11 cellular contexts compared by ENCODE assay signal in the genomic region with DNA sequence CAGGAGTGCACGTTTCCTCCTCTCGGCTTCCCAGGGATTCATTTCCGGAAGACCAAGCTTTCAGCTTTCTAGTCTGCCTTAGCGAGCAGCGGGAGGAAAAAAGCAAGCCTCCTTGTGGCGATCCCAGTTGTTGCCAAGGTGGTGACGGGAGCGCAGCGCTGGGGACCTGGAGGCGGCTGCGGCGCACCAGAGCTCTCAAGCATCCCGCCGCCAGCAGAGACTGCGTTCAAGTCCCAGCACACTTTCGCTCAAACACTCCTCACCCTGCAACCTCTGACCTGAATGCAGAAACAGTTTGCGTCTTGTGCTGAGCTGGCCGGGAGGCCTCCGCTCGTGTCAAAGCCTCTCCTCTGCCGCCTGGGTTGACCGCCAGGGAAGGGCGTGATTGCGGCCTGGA. TPM values are rescaled to one million over a fixed set of nuclear protein-coding genes. Genes with fewer than 3 reads are reported as not detected.
A peak's percentile ranks its signal among the peaks of the same experiment; 100 is the strongest.
DNase-seq lines count a peak whose midpoint lies in the region; TF ChIP-seq lines count a peak whose summit lies in the region.
"Had no signal": no experiment of that assay in that cellular context is flagged by ENCODE, and none has a peak within 500 bp of the region (broad histone marks: within the 10 kb centered on the region; RNA-seq: fewer than 3 reads in every experiment).

No MANE protein-coding gene starts in this region.

- H3K4me2 ChIP-seq in smooth muscle cell, result no peak overlapping the region
- no peak overlapping the region for H3K4me2 ChIP-seq in Karpas-422 (ENCODE audit: low read depth, low read length, poor library complexity, severe bottlenecking)

- H3K4me1 ChIP-seq in smooth muscle cell (ENCODE audit: low read depth) (peaks cover 4% of the 10 kb centered on the region), Karpas-422 (ENCODE audit: low read length) (no peaks in the 10 kb centered on the region)

- H3K9ac ChIP-seq in smooth muscle cell (ENCODE audit: low read depth), result no peak overlapping the region
- H3K9ac ChIP-seq in Karpas-422 (ENCODE audit: low read length), result no peak overlapping the region

- H3K9me2 ChIP-seq in Karpas-422 (replicated peaks; ENCODE audit: insufficient read depth, low read length), result no peaks in the 10 kb centered on the region

- H3K9me3 ChIP-seq in smooth muscle cell (replicated peaks; ENCODE audit: low read depth) (no peaks in the 10 kb centered on the region), Karpas-422 (ENCODE audit: low read length) (no peaks in the 10 kb centered on the region)

- no peaks in the 10 kb centered on the region for H4K20me1 ChIP-seq in smooth muscle cell (ENCODE audit: low read depth)
- H4K20me1 ChIP-seq in Karpas-422 (ENCODE audit: insufficient read depth, low read depth, low read length), result no peaks in the 10 kb centered on the region

- no peak overlapping the region for H2AFZ ChIP-seq in smooth muscle cell (ENCODE audit: low read depth)
- no peak overlapping the region for H2AFZ ChIP-seq in Karpas-422 (ENCODE audit: low read length)

- peak; percentile 17 for TF ChIP-seq CTCF in smooth muscle cell (IDR thresholded peaks at IDR 0.05; ENCODE audit: borderline replicate concordance, insufficient read depth, poor library complexity, severe bottlenecking)

- peak; percentile 36 for DNase-seq in activated effector memory CD4-positive, alpha-beta T cell treated with anti-CD3 and anti-CD28 coated beads, Interleukin-2, amount 50 U/mL, for 16 hours
- no peak for DNase-seq in activated effector memory CD4-positive, alpha-beta T cell treated with Interleukin-2 at 50 U/mL for 16 hours
- DNase-seq in SK-MEL-5 (ENCODE audit: low read depth, low spot score) (peak; percentile 22), hepatic stellate cell (ENCODE audit: low spot score) (peak; percentile 58), smooth muscle cell (lab: John Stamatoyannopoulos, UW; ENCODE audit: unreplicated experiment) (no peak), Karpas-422 (no peak)
- no peak for DNase-seq in activated CD8-positive, alpha-beta memory T cell treated with anti-CD3 and anti-CD28 coated beads, Interleukin-2, amount 50 U/mL, for 48 hours
- DNase-seq in activated T-cell treated with anti-CD3 and anti-CD28 coated beads, Interleukin-2, amount 50 U/mL, for 48 hours, result no peak
- DNase-seq: CD4-positive, CD25-positive, alpha-beta regulatory T cell; left cardiac atrium; stimulated activated naive CD4-positive, alpha-beta T cell treated with Interleukin-2 at 50 U/mL for 16 hours had no signal

- H3F3A ChIP-seq in smooth muscle cell (ENCODE audit: low read depth), result no peaks in the 10 kb centered on the region

- WGBS in smooth muscle cell (ENCODE audit: low lambda C conversion rate), result 5% methylated on average over 23 of the region's 24 CpGs

- H3K36me3 ChIP-seq in smooth muscle cell (ENCODE audit: low read depth) (no peaks in the 10 kb centered on the region), Karpas-422 (ENCODE audit: insufficient read depth, low read length) (no peaks in the 10 kb centered on the region)

- H3K79me2 ChIP-seq in smooth muscle cell (ENCODE audit: low read depth) (no peaks in the 10 kb centered on the region), Karpas-422 (ENCODE audit: low read length) (no peaks in the 10 kb centered on the region)

- in situ Hi-C loops in SK-MEL-5 (cut with HindIII; ENCODE audit: low pct_unique_long_range_greater_than_20kb, low sequenced_read_pairs), result no loop called here

- no peak overlapping the region for H3K4me3 ChIP-seq in smooth muscle cell
- no peak overlapping the region for H3K4me3 ChIP-seq in Karpas-422 (ENCODE audit: low read length)

- H3K27me3 ChIP-seq in smooth muscle cell (ENCODE audit: low read depth), result peaks cover 100% of the 10 kb centered on the region
- H3K27me3 ChIP-seq in Karpas-422 (ENCODE audit: low read length), result no peaks in the 10 kb centered on the region

- H3K27ac ChIP-seq in smooth muscle cell (ENCODE audit: low read depth) (no peak overlapping the region), Karpas-422 (ENCODE audit: low read length) (no peak overlapping the region)

RNA-seq across cellular contexts. Expression of gene GSX1, which starts 4.9 kb away (rescaled TPM):
- not detected in 2 replicates for total RNA-seq in SK-MEL-5 (2014; rRNA removed; shearing (Covaris generic))
- polyA plus RNA-seq in SK-MEL-5 (2015; cell fraction: cytosol; rRNA removed), result not detected in 2 replicates
- polyA plus RNA-seq in SK-MEL-5 (2015; cell fraction: nucleus; rRNA removed), result not detected in 2 replicates
- not detected in 2 replicates for total RNA-seq in smooth muscle cell
- polyA plus RNA-seq in smooth muscle cell, result not detected in 2 replicates
- total RNA-seq in Karpas-422 (2014; rRNA removed; shearing (Covaris generic); ENCODE audit: low replicate concordance), result not detected in 2 replicates
- total RNA-seq: CD4-positive, CD25-positive, alpha-beta regulatory T cell; left cardiac atrium had no signal
- polyA plus RNA-seq: CD4-positive, CD25-positive, alpha-beta regulatory T cell had no signal

Comparison
In these comparisons a context has a peak if more than half of its experiments do, and no peak if none do; other contexts are left out.
1. DNase-seq: peak in activated effector memory CD4-positive, alpha-beta T cell treated with anti-CD3 and anti-CD28 coated beads, Interleukin-2, amount 50 U/mL, for 16 hours (single experiment), SK-MEL-5 (single experiment) and hepatic stellate cell (single experiment); none in activated effector memory CD4-positive, alpha-beta T cell treated with Interleukin-2 at 50 U/mL for 16 hours (single experiment), smooth muscle cell (single experiment), Karpas-422 (single experiment), activated CD8-positive, alpha-beta memory T cell treated with anti-CD3 and anti-CD28 coated beads, Interleukin-2, amount 50 U/mL, for 48 hours (single experiment) and activated T-cell treated with anti-CD3 and anti-CD28 coated beads, Interleukin-2, amount 50 U/mL, for 48 hours (0 of 2).